In the genomic region with DNA sequence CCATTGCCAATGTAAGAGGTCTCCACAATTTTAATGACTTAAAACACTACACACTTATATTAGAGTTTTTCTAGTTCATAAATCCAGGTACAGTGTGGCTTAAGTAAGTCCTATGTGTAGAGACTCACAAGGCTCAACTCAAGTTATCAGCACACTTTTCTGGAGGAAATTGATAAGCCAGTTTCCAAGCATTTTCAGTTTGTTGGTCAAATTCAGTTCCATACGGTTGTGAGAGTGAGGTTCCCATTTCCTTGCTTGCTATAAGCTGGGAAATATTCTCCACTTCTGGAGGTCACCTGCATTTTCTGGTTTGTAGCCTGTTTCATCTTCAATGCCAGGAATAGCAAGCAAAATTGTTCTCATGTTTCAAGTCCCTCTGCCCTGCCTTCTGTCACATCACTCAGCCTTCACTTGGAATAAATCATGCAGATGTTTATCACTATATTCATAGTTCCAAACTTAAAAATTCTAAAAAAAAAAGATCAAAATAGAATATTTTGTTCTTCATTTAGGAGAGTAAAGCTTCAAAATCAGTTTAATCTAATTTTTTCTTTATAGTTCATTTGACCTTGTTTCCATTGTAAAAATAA, we compare ENCODE assay signal across 21 cellular contexts.
"Had no signal": no experiment of that assay in that cellular context is flagged by ENCODE, and none has a peak within 500 bp of the region (broad histone marks: within the 10 kb centered on the region; RNA-seq: fewer than 3 reads in every experiment).

No MANE protein-coding gene starts in this region.

- H3K4me2 ChIP-seq: hepatocyte had no signal

- H3K79me2 ChIP-seq: hepatocyte had no signal

- DNase-seq: dorsolateral prefrontal cortex; effector CD8-positive, alpha-beta T cell; foreskin melanocyte; head of caudate nucleus; kidney; left cardiac atrium; left ventricle myocardium inferior; lower lobe of right lung; midbrain; naive B cell; occipital lobe; pancreas; right cardiac atrium; stimulated activated CD4-positive, alpha-beta T cell treated with anti-CD3 and anti-CD28 coated beads, Interleukin-4, amount 100 ng/mL, for 1 hour; stimulated activated CD8-positive, alpha-beta memory T cell treated with anti-CD3 and anti-CD28 coated beads, Interleukin-4, amount 100 ng/mL, for 48 hours; stimulated activated naive CD8-positive, alpha-beta T cell treated with anti-CD3 and anti-CD28 coated beads, Interleukin-15, Interleukin-2, amounts not matched to agents 100 U/mL and 50 U/mL, for 24 hours; tibial artery; upper lobe of left lung; uterus had no signal

- H2AFZ ChIP-seq: hepatocyte had no signal

- H3K27me3 ChIP-seq: dorsolateral prefrontal cortex, hepatocyte, pancreas, tibial artery, upper lobe of left lung, uterus had no signal

- ATAC-seq: left cardiac atrium; lower lobe of right lung; pancreas; right cardiac atrium; stimulated activated effector memory CD8-positive, alpha-beta T cell treated with anti-CD3 and anti-CD28 coated beads, Interleukin-12 subunit alpha, Interleukin-12 subunit beta, amount 100 ng/mL, for 72 hours; stimulated activated naive CD8-positive, alpha-beta T cell treated with anti-CD3 and anti-CD28 coated beads, Interleukin-15, Interleukin-2, amounts not matched to agents 100 U/mL and 50 U/mL, for 24 hours had no signal

- H3K36me3 ChIP-seq: left ventricle myocardium inferior, lower lobe of right lung, pancreas, tibial artery, upper lobe of left lung, uterus had no signal

- H3K4me3 ChIP-seq: dorsolateral prefrontal cortex, hepatocyte, left ventricle myocardium inferior, lower lobe of right lung, pancreas, tibial artery, upper lobe of left lung, uterus had no signal

- FAIRE-seq: kidney, pancreas had no signal

- H3K9me3 ChIP-seq: lower lobe of right lung, pancreas, tibial artery, upper lobe of left lung, uterus had no signal

- H3K4me1 ChIP-seq: left ventricle myocardium inferior, lower lobe of right lung, pancreas, tibial artery, upper lobe of left lung, uterus had no signal

- H3K27ac ChIP-seq: dorsolateral prefrontal cortex, hepatocyte, left ventricle myocardium inferior, lower lobe of right lung, pancreas, tibial artery, upper lobe of left lung, uterus had no signal
